ENCODE assay signal across 1 cellular context in genomic region chr11:66545701-66546367, GRCh38.
A peak's percentile ranks its signal among the peaks of the same experiment; 100 is the strongest.
TF ChIP-seq lines count a peak whose summit lies in the region.

ZDHHC24 (minus strand) TSS chr11:66546048; CDS start chr11:66546003, 45 bp downstream.

TF ChIP-seq in GM23338, 12 proteins besides CTCF, POLR2A, EP300 and RAD21 (continued from another document):
- TF ChIP-seq REST (IDR thresholded peaks at IDR 0.05; ENCODE audit: unreplicated experiment) (no peak), CREB1 (CRISPR knock-in tag; IDR thresholded peaks at IDR 0.05; ENCODE audit: low read depth) (peak; percentile 29), POLR2AphosphoS5 (IDR thresholded peaks at IDR 0.05; ENCODE audit: low read depth) (peak; percentile 56)
TF ChIP-seq in GM23338: peak in this region for 2.
